ENCODE assay signal across 29 cellular contexts in genomic region chr4:105933083-105933482, GRCh38. TPM values are rescaled to one million over a fixed set of nuclear protein-coding genes. Genes with fewer than 3 reads are reported as not detected.
DNase-seq lines count a peak whose midpoint lies in the region; ATAC-seq, FAIRE-seq and TF ChIP-seq lines count a peak whose summit lies in the region.
"Had no signal": no experiment of that assay in that cellular context is flagged by ENCODE, and none has a peak within 500 bp of the region (broad histone marks: within the 10 kb centered on the region; RNA-seq: fewer than 3 reads in every experiment).

No MANE protein-coding gene starts in this region.

- no peaks in the 10 kb centered on the region for H3K9me3 Mint-ChIP-seq in CD4-positive, alpha-beta T cell
- H3K9me3 Mint-ChIP-seq: activated CD4-positive, alpha-beta memory T cell treated with anti-CD3 and anti-CD28 coated beads, Interleukin-2, amount 10 ng/mL, durations not matched to agents 7 days and 5 days; activated naive CD4-positive, alpha-beta T cell treated with anti-CD3 and anti-CD28 coated beads for 36 hours; nephron had no signal

- TF ChIP-seq POLR2A in GM12891 (IDR thresholded peaks at IDR 0.05; ENCODE audit: low read depth, low read length), result no peak

- no peak for FAIRE-seq in GM12891 (lab: Jason Lieb, UNC)
- FAIRE-seq: H54, pancreas had no signal

- no peaks in the 10 kb centered on the region for H3K36me3 Mint-ChIP-seq in CD4-positive, alpha-beta T cell (ENCODE audit: low read depth)

- POLR2A ChIA-PET in CD4-positive, alpha-beta T cell (lab: Charles Lee), result no interaction called here

- H3K27me3 ChIP-seq in CD4-positive, alpha-beta T cell (ENCODE audit: control insufficient read depth, insufficient read depth, low read length), result no peaks in the 10 kb centered on the region
- H3K27me3 ChIP-seq: BLaER1, pancreas, suprapubic skin, uterus had no signal

- no peak overlapping the region for H3K27ac Mint-ChIP-seq in CD4-positive, alpha-beta T cell
- H3K27ac Mint-ChIP-seq: activated CD4-positive, alpha-beta memory T cell treated with anti-CD3 and anti-CD28 coated beads, Interleukin-2, amount 10 ng/mL, durations not matched to agents 7 days and 5 days; activated naive CD4-positive, alpha-beta T cell treated with anti-CD3 and anti-CD28 coated beads for 36 hours; nephron had no signal

- H3K27ac ChIP-seq in CD4-positive, alpha-beta T cell (ENCODE audit: low read depth, low read length), result no peak overlapping the region
- H3K27ac ChIP-seq: BLaER1, pancreas, SK-N-MC, suprapubic skin, uterus had no signal

- no peak for TF ChIP-seq CTCF in CD4-positive, alpha-beta T cell (IDR thresholded peaks at IDR 0.05)

- H3K4me3 Mint-ChIP-seq in CD4-positive, alpha-beta T cell, result no peak overlapping the region
- H3K4me3 Mint-ChIP-seq: activated CD4-positive, alpha-beta memory T cell treated with anti-CD3 and anti-CD28 coated beads, Interleukin-2, amount 10 ng/mL, durations not matched to agents 7 days and 5 days; activated naive CD4-positive, alpha-beta T cell treated with anti-CD3 and anti-CD28 coated beads for 36 hours; nephron had no signal

- CTCF ChIA-PET in CD4-positive, alpha-beta T cell (lab: Charles Lee), result no interaction called here

- DNase-seq in GM12891 (ENCODE audit: insufficient read length, low spot score), result no peak
- DNase-seq in NAMALWA (ENCODE audit: low spot score), result peak; percentile 5
- no peak for DNase-seq in GDM1 (lab: John Stamatoyannopoulos, UW)
- DNase-seq in CD4-positive, alpha-beta T cell, result no peak
- DNase-seq in HT-29 (ENCODE audit: low spot score), result no peak
- DNase-seq: activated CD4-positive, alpha-beta memory T cell treated with anti-CD3 and anti-CD28 coated beads, Interleukin-2, amount 10 ng/mL, durations not matched to agents 7 days and 5 days; activated naive CD4-positive, alpha-beta T cell treated with anti-CD3 and anti-CD28 coated beads for 36 hours; activated T-cell treated with anti-CD3 and anti-CD28 coated beads for 4 hours; amygdala; caudate nucleus; dermis blood vessel endothelial cell; EL; left cardiac atrium; NCI-H1105; NCI-H2081; pancreas; T-helper 2 cell; uterus had no signal

- H3K9me3 ChIP-seq in CD4-positive, alpha-beta T cell (ENCODE audit: control insufficient read depth, low read length), result no peaks in the 10 kb centered on the region
- H3K9me3 ChIP-seq: BLaER1, pancreas, suprapubic skin, uterus had no signal

- intact Hi-C loops in CD4-positive, alpha-beta T cell (cut with DNase I, micrococcal nuclease), result no loop called here

- H3K4me1 Mint-ChIP-seq in CD4-positive, alpha-beta T cell (ENCODE audit: low read depth), result no peaks in the 10 kb centered on the region
- H3K4me1 Mint-ChIP-seq: activated CD4-positive, alpha-beta memory T cell treated with anti-CD3 and anti-CD28 coated beads, Interleukin-2, amount 10 ng/mL, durations not matched to agents 7 days and 5 days had no signal

- H3K27me3 Mint-ChIP-seq in CD4-positive, alpha-beta T cell, result no peaks in the 10 kb centered on the region
- H3K27me3 Mint-ChIP-seq: activated CD4-positive, alpha-beta memory T cell treated with anti-CD3 and anti-CD28 coated beads, Interleukin-2, amount 10 ng/mL, durations not matched to agents 7 days and 5 days had no signal

- ATAC-seq in GM19372 (IDR thresholded peaks at IDR 0.05; ENCODE audit: low read depth, unreplicated experiment), result peak; percentile 56
- peak; percentile 65 for ATAC-seq in HG02938 (IDR thresholded peaks at IDR 0.05; ENCODE audit: unreplicated experiment)
- ATAC-seq in CD4-positive, alpha-beta T cell (ENCODE audit: poor library complexity), result no peak
- ATAC-seq in HG03135 (IDR thresholded peaks at IDR 0.05; ENCODE audit: unreplicated experiment), result no peak
- ATAC-seq: left cardiac atrium, pancreas, sciatic nerve had no signal

TF ChIP-seq in GM12891, 5 proteins besides CTCF, POLR2A, EP300 and RAD21:
- TF ChIP-seq TAF1 (IDR thresholded peaks at IDR 0.05; ENCODE audit: low read depth, low read length) (no peak), SPI1 (IDR thresholded peaks at IDR 0.05; ENCODE audit: low read depth, low read length) (peak; percentile 75), PAX5 (IDR thresholded peaks at IDR 0.05; ENCODE audit: insufficient read depth, low read length, severe bottlenecking) (no peak)

RNA-seq across cellular contexts. Expression of gene NPNT, which starts 37.8 kb away (rescaled TPM):
- 1.3 TPM for polyA plus RNA-seq in GM12891 (2012; ENCODE audit: low read depth, missing spikeins)
- total RNA-seq in CD4-positive, alpha-beta T cell, result not detected
- 25.7 and 35.4 TPM in 2 replicates for total RNA-seq in HT-29 (2014; rRNA removed; shearing (Covaris generic))
- total RNA-seq: activated CD4-positive, alpha-beta memory T cell treated with anti-CD3 and anti-CD28 coated beads, Interleukin-2, amount 10 ng/mL, durations not matched to agents 7 days and 5 days; activated naive CD4-positive, alpha-beta T cell treated with anti-CD3 and anti-CD28 coated beads for 36 hours; LHCN-M2; RPMI7951 had no signal

Comparison
In these comparisons a context has a peak if more than half of its experiments do, and no peak if none do; other contexts are left out.
1. ATAC-seq: peak in GM19372 (single experiment) and HG02938 (single experiment); none in CD4-positive, alpha-beta T cell (single experiment) and HG03135 (single experiment).
2. RNA of gene NPNT, which starts 37.8 kb away (total RNA-seq): 25.7 to 35.4 TPM in HT-29; not detected in CD4-positive, alpha-beta T cell; every median in the first group is over 10 times any median in the second.